ENCODE assay signal across 11 cellular contexts in genomic region chr17:64658931-64659330, GRCh38. TPM values are rescaled to one million over a fixed set of nuclear protein-coding genes. Genes with fewer than 3 reads are reported as not detected.
DNase-seq lines count a peak whose midpoint lies in the region; ATAC-seq and TF ChIP-seq lines count a peak whose summit lies in the region.
"Had no signal": no experiment of that assay in that cellular context is flagged by ENCODE, and none has a peak within 500 bp of the region (broad histone marks: within the 10 kb centered on the region; RNA-seq: fewer than 3 reads in every experiment).

No MANE protein-coding gene starts in this region.

- peaks cover 6% of the 10 kb centered on the region for H3K36me3 Mint-ChIP-seq in T-cell
- peaks cover 5% of the 10 kb centered on the region for H3K36me3 Mint-ChIP-seq in progenitor cell of endocrine pancreas (ENCODE audit: insufficient read depth)

- no peak for TF ChIP-seq CTCF in fibroblast of lung (conservative IDR thresholded peaks at IDR 0.05 in 1 of 2, IDR thresholded peaks at IDR 0.05 in 1 of 2; ENCODE audit: low read depth in 1 of 2, low read length in 2 of 2)
- no peak for TF ChIP-seq CTCF in progenitor cell of endocrine pancreas (IDR thresholded peaks at IDR 0.05; ENCODE audit: unreplicated experiment)
- TF ChIP-seq CTCF in heart left ventricle (IDR thresholded peaks at IDR 0.05) = no peak

- H3K9me3 Mint-ChIP-seq in T-cell (peaks cover 0 to 5% (median 0%) of the 10 kb centered on the region in 3 donors), progenitor cell of endocrine pancreas (ENCODE audit: low read depth) (no peaks in the 10 kb centered on the region)

- peaks cover 86% of the 10 kb centered on the region for H3K79me2 ChIP-seq in fibroblast of lung (ENCODE audit: control insufficient read depth, insufficient read depth, low read length)

- H3K27ac ChIP-seq in fibroblast of lung (ENCODE audit: insufficient read depth, low read length) = peak overlapping the region; percentile 27
- no peak overlapping the region for H3K27ac ChIP-seq in heart left ventricle

- peak overlapping the region; percentile 14 to 88 (median 85) for H3K4me3 ChIP-seq in fibroblast of lung (replicated peaks in 1 of 4; ENCODE audit: control extremely low read depth in 1 of 4, insufficient read depth in 1 of 4, low read depth in 3 of 4, low read length in 4 of 4)
- H3K4me3 ChIP-seq in heart left ventricle = no peak overlapping the region

- H3K4me1 ChIP-seq in fibroblast of lung (ENCODE audit: control insufficient read depth, extremely low read depth, insufficient read depth, low read length) (peaks cover 5% of the 10 kb centered on the region), heart left ventricle (peaks cover 0 to 57% (median 19%) of the 10 kb centered on the region in 12 donors)

- H3K4me1 Mint-ChIP-seq in T-cell (peaks cover 50 to 53% (median 51%) of the 10 kb centered on the region in 3 donors), progenitor cell of endocrine pancreas (ENCODE audit: low read depth) (peaks cover 24% of the 10 kb centered on the region)

- H3K36me3 ChIP-seq in fibroblast of lung (ENCODE audit: control insufficient read depth, insufficient read depth, low read length) (peaks cover 1% of the 10 kb centered on the region), heart left ventricle (no peaks in the 10 kb centered on the region)

- H3K27ac Mint-ChIP-seq in T-cell = peak overlapping the region; percentile 9 to 36
- H3K27ac Mint-ChIP-seq in progenitor cell of endocrine pancreas = peak overlapping the region; percentile 2

- POLR2A ChIA-PET in T-cell (lab: Charles Lee) = interaction anchor here in 1 of 2 donors (0.5 kb wide), 1 partner anchor 7 kb away, joined by 3 read pairs; no protein-coding TSS in a partner anchor

- H3K27me3 ChIP-seq in fibroblast of lung (ENCODE audit: control insufficient read depth, insufficient read depth, low read length) (no peaks in the 10 kb centered on the region), heart left ventricle (no peaks in the 10 kb centered on the region)

- peak; percentile 3 for DNase-seq in NCI-H2227 (lab: John Stamatoyannopoulos, UW; ENCODE audit: unreplicated experiment)
- no peak for DNase-seq in NCI-H2227 treated with DMSO at 0.1 percent for 48 hours (lab: John Stamatoyannopoulos, UW)
- DNase-seq in T-cell = no peak
- DNase-seq in fibroblast of lung (ENCODE audit: low read depth in 2 of 2) = peak; percentile 77 to 96
- DNase-seq in progenitor cell of endocrine pancreas (ENCODE audit: low spot score, unreplicated experiment) = no peak
- DNase-seq in mucosa of gallbladder (ENCODE audit: low spot score) = no peak
- no peak for DNase-seq in heart left ventricle
- DNase-seq: 8988T, cortex of kidney, NCI-H1417 had no signal

- no peaks in the 10 kb centered on the region for H3K27me3 Mint-ChIP-seq in T-cell
- no peaks in the 10 kb centered on the region for H3K27me3 Mint-ChIP-seq in progenitor cell of endocrine pancreas

- intact Hi-C loops in heart left ventricle (cut with DNase I) = loop anchor here in 2 of 10 donors (10.0 kb wide), 2 partner anchors 76 to 234 kb away; no protein-coding TSS in a partner anchor

- H4K20me1 ChIP-seq in fibroblast of lung (ENCODE audit: control insufficient read depth, extremely low read depth, insufficient read depth, low read length) = peaks cover 5% of the 10 kb centered on the region

- H3K9ac ChIP-seq in fibroblast of lung (ENCODE audit: insufficient read depth, low read length) = no peak overlapping the region

- no peak for TF ChIP-seq POLR2A in heart left ventricle (IDR thresholded peaks at IDR 0.05)

- CTCF ChIA-PET in T-cell (lab: Charles Lee) = interaction anchor here in 1 of 2 donors (0.6 kb wide), 1 partner anchor 32 kb away, joined by 3 read pairs; no protein-coding TSS in a partner anchor

- ATAC-seq in T-cell (replicated peaks in 1 of 4) (no peak), HG03280 (IDR thresholded peaks at IDR 0.05; ENCODE audit: unreplicated experiment) (no peak), heart left ventricle (no peak)

- no peaks in the 10 kb centered on the region for H3K9me3 ChIP-seq in fibroblast of lung (ENCODE audit: control insufficient read depth, insufficient read depth, low read depth, low read length)
- peaks cover 0 to 9% (median 0%) of the 10 kb centered on the region in 12 donors for H3K9me3 ChIP-seq in heart left ventricle

- no peak overlapping the region for H2AFZ ChIP-seq in fibroblast of lung (ENCODE audit: low read length)

- peak overlapping the region; percentile 68 for H3K4me2 ChIP-seq in fibroblast of lung (ENCODE audit: extremely low read depth, insufficient read depth, low read length)

- H3K4me3 Mint-ChIP-seq in T-cell (peak overlapping the region; percentile 10 to 56 (median 42)), progenitor cell of endocrine pancreas (ENCODE audit: low read depth) (no peak overlapping the region)

RNA-seq across cellular contexts. Expression of gene SMURF2, which starts 3.2 kb away (rescaled TPM):
- total RNA-seq in T-cell (10 to 100 TPM; 27.4 to 36.6 (median 34.8) TPM), fibroblast of lung (71.7 and 108 TPM in 2 replicates), progenitor cell of endocrine pancreas (40.8 and 43.9 TPM in 2 replicates), mucosa of gallbladder (22.2 TPM), heart left ventricle (10 to 100 TPM in 8 of 9 donors, 1 to 10 TPM in 1; 8.7 to 17.5 (median 12.6) TPM)
- polyA plus RNA-seq in fibroblast of lung (96.3 and 103 TPM in 2 replicates), heart left ventricle (1 to 10 TPM; 3.6 to 7.4 TPM)
- 75.4 and 85.6 TPM in 2 replicates for polyA plus RNA-seq in fibroblast of lung (2012)
- polyA minus RNA-seq in fibroblast of lung (ENCODE audit: low replicate concordance) = 28.3 and 42.8 TPM in 2 replicates

Comparison
In these comparisons a context has a peak if more than half of its experiments do, and no peak if none do; other contexts are left out.
1. DNase-seq: peak in NCI-H2227 (single experiment) and fibroblast of lung (2 of 2); none in NCI-H2227 treated with DMSO at 0.1 percent for 48 hours (single experiment), T-cell (0 of 34), progenitor cell of endocrine pancreas (single experiment), mucosa of gallbladder (single experiment) and heart left ventricle (0 of 5).
2. H3K4me3 ChIP-seq: peak in fibroblast of lung (4 of 4); none in heart left ventricle (0 of 12).